ENCODE assay signal across 19 cellular contexts in the genomic region with DNA sequence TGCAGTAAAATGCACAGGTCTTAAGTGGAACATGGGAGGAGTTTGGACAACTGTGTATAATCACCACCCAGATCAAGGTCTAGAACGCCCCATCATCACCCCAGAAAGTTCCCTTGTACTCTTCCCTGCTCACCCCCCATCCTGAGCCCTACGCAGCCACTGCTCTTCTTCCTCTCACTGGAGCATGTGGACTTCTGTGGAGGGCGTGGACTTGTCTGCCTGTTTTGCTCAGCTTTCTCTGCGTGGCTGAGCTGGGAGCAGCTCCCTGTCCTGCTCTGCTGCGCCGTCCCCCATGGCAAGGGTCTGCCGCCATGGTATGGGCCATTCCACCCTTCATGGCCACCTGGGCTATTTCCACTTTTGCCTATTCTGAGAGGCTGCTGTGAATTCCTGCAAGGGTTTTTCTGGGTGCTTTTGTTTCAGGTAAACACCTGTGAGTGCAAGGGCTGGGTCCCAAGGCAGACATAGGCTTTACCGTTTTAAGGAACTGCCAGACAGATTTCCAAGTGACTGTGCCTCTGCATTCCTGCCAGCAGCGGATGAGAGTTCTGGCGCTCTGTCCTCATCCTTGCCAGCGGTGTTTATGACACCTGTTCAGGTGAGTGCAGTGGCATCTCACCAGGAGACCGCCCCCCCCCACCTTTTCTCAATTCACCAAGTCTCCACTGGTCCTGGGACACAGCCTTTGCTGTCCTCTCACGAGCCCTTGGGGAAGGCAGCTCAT. TPM values are rescaled to one million over a fixed set of nuclear protein-coding genes. Genes with fewer than 3 reads are reported as not detected.
"Had no signal": no experiment of that assay in that cellular context is flagged by ENCODE, and none has a peak within 500 bp of the region (broad histone marks: within the 10 kb centered on the region; RNA-seq: fewer than 3 reads in every experiment).

No MANE protein-coding gene starts in this region.

- H3K27ac ChIP-seq: testis, uterus had no signal

- H3K9me3 ChIP-seq: esophagus squamous epithelium, prostate gland, testis, uterus had no signal

- H3K27ac Mint-ChIP-seq: activated naive CD4-positive, alpha-beta T cell treated with anti-CD3 and anti-CD28 coated beads, Interleukin-2, amount 50 U/mL, for 24 hours; T-helper 17 cell had no signal

- H3K4me3 ChIP-seq: esophagus squamous epithelium, prostate gland, testis, uterus had no signal

- H3K27me3 ChIP-seq: testis, uterus had no signal

- ATAC-seq: activated CD4-positive, CD25-positive, alpha-beta regulatory T cell treated with anti-CD3 and anti-CD28 coated beads, Interleukin-2, amount 50 U/mL, for 24 hours; sciatic nerve; T-helper 17 cell had no signal

- H3K4me1 ChIP-seq: prostate gland, testis had no signal

- H3K9me3 Mint-ChIP-seq: activated naive CD4-positive, alpha-beta T cell treated with anti-CD3 and anti-CD28 coated beads, Interleukin-2, amount 50 U/mL, for 24 hours; brain had no signal

- H3K4me1 Mint-ChIP-seq: activated naive CD4-positive, alpha-beta T cell treated with anti-CD3 and anti-CD28 coated beads, Interleukin-2, amount 50 U/mL, for 24 hours had no signal

- H3K36me3 ChIP-seq: esophagus squamous epithelium, prostate gland, uterus had no signal

- H3K36me3 Mint-ChIP-seq: activated naive CD4-positive, alpha-beta T cell treated with anti-CD3 and anti-CD28 coated beads, Interleukin-2, amount 50 U/mL, for 24 hours; brain had no signal

- DNase-seq: activated effector memory CD4-positive, alpha-beta T cell treated with Interleukin-2 at 50 U/mL for 16 hours; activated T-cell treated with anti-CD3 and anti-CD28 coated beads, Interleukin-2, amount 50 U/mL, for 1 hour; amniotic stem cell; esophagus squamous epithelium; foreskin fibroblast; head of caudate nucleus; islet precursor cell; nucleus accumbens; stimulated activated CD4-positive, alpha-beta T cell treated with anti-CD3 and anti-CD28 coated beads, Interleukin-12 subunit alpha, Interleukin-12 subunit beta, amount 100 ng/mL, for 4 hours; stimulated activated naive CD4-positive, alpha-beta T cell; T-helper 17 cell; testis had no signal

- H3K4me3 Mint-ChIP-seq: activated naive CD4-positive, alpha-beta T cell treated with anti-CD3 and anti-CD28 coated beads, Interleukin-2, amount 50 U/mL, for 24 hours; T-helper 17 cell had no signal

RNA-seq across cellular contexts. Expression of gene PCK1, which starts 19.7 kb away (rescaled TPM):
- total RNA-seq: dermis microvascular lymphatic vessel endothelial cell, T-helper 17 cell had no signal

RNA-seq across cellular contexts. Expression of gene ZBP1, which starts 39.6 kb away (rescaled TPM):
- total RNA-seq: dermis microvascular lymphatic vessel endothelial cell had no signal

RNA-seq across cellular contexts. Expression of gene CTCFL, which starts 55.7 kb away (rescaled TPM):
- total RNA-seq: dermis microvascular lymphatic vessel endothelial cell, T-helper 17 cell had no signal
